8 cellular contexts compared by ENCODE assay signal in genomic region chr9:29830815-29831214, GRCh38.
DNase-seq lines count a peak whose midpoint lies in the region; ATAC-seq and TF ChIP-seq lines count a peak whose summit lies in the region.

No MANE protein-coding gene starts in this region.

- 4 to 6% methylated on average over 6 of the region's 6 CpGs for WGBS in GM23248 (ENCODE audit: low coverage in 1 of 2, low lambda C conversion rate in 2 of 2, missing lambda C conversion rate in 2 of 2), 2 experiments
- WGBS in stomach, 5 donors, result 38 to 43% (median 39%) methylated on average over 6 of the region's 6 CpGs

- H3K9ac ChIP-seq in GM23248, result no peak overlapping the region

- TF ChIP-seq CTCF in stomach (IDR thresholded peaks at IDR 0.05), result peak in 3 of 7 experiments; percentile 8 to 19 (median 12)

- H3K4me3 ChIP-seq in GM23248 (no peak overlapping the region), stomach (no peak overlapping the region)

- TF ChIP-seq EP300 in stomach (IDR thresholded peaks at IDR 0.05), result no peak

- H2AFZ ChIP-seq in GM23248, result no peak overlapping the region

- H3K27ac ChIP-seq in GM23248 (no peak overlapping the region), stomach (no peak overlapping the region)

- TF ChIP-seq POLR2A in stomach (IDR thresholded peaks at IDR 0.05), result no peak

- no peaks in the 10 kb centered on the region for H3K79me2 ChIP-seq in GM23248 (ENCODE audit: insufficient read depth)

- intact Hi-C loops in stomach (cut with DNase I; ENCODE audit: low total_unique reads), result no loop called here

- H3F3A ChIP-seq in GM23248 (ENCODE audit: insufficient read depth), result no peaks in the 10 kb centered on the region

- no peak overlapping the region for H3K4me2 ChIP-seq in GM23248 (ENCODE audit: unreplicated experiment)

- H3K27me3 ChIP-seq in GM23248 (replicated peaks; ENCODE audit: insufficient read depth) (no peaks in the 10 kb centered on the region), stomach (no peaks in the 10 kb centered on the region)

- ATAC-seq in GM19035 (IDR thresholded peaks at IDR 0.05; ENCODE audit: unreplicated experiment) (no peak), HG03095 (IDR thresholded peaks at IDR 0.05; ENCODE audit: unreplicated experiment) (no peak), GM18909 (IDR thresholded peaks at IDR 0.05; ENCODE audit: poor library complexity, unreplicated experiment) (no peak)

- DNase-seq in GM23248 (peak; percentile 4), NCI-H345 (lab: John Stamatoyannopoulos, UW) (peak; percentile 10), cerebellar cortex (ENCODE audit: low spot score) (peak; percentile 16), non-pigmented ciliary epithelial cell (ENCODE audit: low read depth) (peak; percentile 23), stomach (no peak)

- no peaks in the 10 kb centered on the region for H4K20me1 ChIP-seq in GM23248 (ENCODE audit: insufficient read depth)

- H3K9me3 ChIP-seq in GM23248 (ENCODE audit: low read depth) (no peaks in the 10 kb centered on the region), stomach (peaks cover 0 to 8% (median 3%) of the 10 kb centered on the region in 4 donors)

- in situ Hi-C loops in GM23248 (cut with MboI), result no loop called here

- H3K4me1 ChIP-seq in GM23248 (ENCODE audit: insufficient read depth) (no peaks in the 10 kb centered on the region), stomach (no peaks in the 10 kb centered on the region)

- H3K36me3 ChIP-seq in GM23248 (ENCODE audit: low read depth) (no peaks in the 10 kb centered on the region), stomach (no peaks in the 10 kb centered on the region)

- no peaks in the 10 kb centered on the region for H3K9me2 ChIP-seq in GM23248 (ENCODE audit: insufficient read depth)
